ENCODE assay signal across 21 cellular contexts in the genomic region with DNA sequence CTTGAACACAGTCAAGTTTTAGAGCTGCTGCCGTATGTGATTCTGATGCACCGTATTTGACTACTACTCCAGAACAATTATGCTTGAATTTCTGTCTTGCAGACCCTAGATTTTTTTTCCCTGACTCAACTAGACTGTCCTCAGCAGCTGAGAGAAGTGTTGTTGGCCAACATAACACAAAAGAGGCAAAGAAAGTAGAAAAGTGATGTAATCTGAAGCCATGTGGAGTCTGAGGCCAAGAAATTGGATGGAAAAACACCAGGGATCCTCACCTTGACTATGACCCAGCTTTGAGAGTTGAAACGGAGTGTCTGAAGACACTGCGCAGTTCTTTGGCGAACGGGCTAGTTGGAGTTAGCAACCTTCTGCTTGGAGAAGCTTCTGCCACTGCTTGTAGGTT. TPM values are rescaled to one million over a fixed set of nuclear protein-coding genes. Genes with fewer than 3 reads are reported as not detected.
"Had no signal": no experiment of that assay in that cellular context is flagged by ENCODE, and none has a peak within 500 bp of the region (broad histone marks: within the 10 kb centered on the region; RNA-seq: fewer than 3 reads in every experiment).

No MANE protein-coding gene starts in this region.

- H3K4me3 Mint-ChIP-seq: activated CD4-positive, alpha-beta memory T cell treated with anti-CD3 and anti-CD28 coated beads, Interleukin-2, amount 10 ng/mL, durations not matched to agents 7 days and 5 days; activated CD4-positive, alpha-beta T cell treated with anti-CD3 and anti-CD28 coated beads for 36 hours; activated CD8-positive, alpha-beta memory T cell treated with anti-CD3 and anti-CD28 coated beads, Interleukin-2, amount 10 ng/mL, durations not matched to agents 7 days and 5 days; activated naive CD4-positive, alpha-beta T cell treated with anti-CD3 and anti-CD28 coated beads for 36 hours; nephron; stimulated activated naive CD8-positive, alpha-beta T cell treated with anti-CD3 and anti-CD28 coated beads, Interleukin-15, Interleukin-2, amounts not matched to agents 100 ng/mL and 50 ng/mL, for 24 hours; T-cell; WTC11 had no signal

- ATAC-seq: activated CD4-positive, alpha-beta T cell treated with anti-CD3 and anti-CD28 coated beads for 36 hours; activated CD8-positive, alpha-beta memory T cell treated with anti-CD3 and anti-CD28 coated beads, Interleukin-2, amount 10 ng/mL, durations not matched to agents 7 days and 5 days; left colon; lower lobe of right lung; T-cell; WTC11 had no signal

- DNase-seq: activated CD4-positive, alpha-beta memory T cell treated with anti-CD3 and anti-CD28 coated beads, Interleukin-2, amount 10 ng/mL, durations not matched to agents 7 days and 5 days; activated CD4-positive, alpha-beta T cell treated with anti-CD3 and anti-CD28 coated beads for 36 hours; activated CD8-positive, alpha-beta memory T cell treated with anti-CD3 and anti-CD28 coated beads, Interleukin-2, amount 10 ng/mL, durations not matched to agents 7 days and 5 days; activated naive CD4-positive, alpha-beta T cell treated with anti-CD3 and anti-CD28 coated beads for 36 hours; dermis blood vessel endothelial cell; effector memory CD4-positive, alpha-beta T cell; glutamatergic neuron; islet precursor cell; left colon; lower lobe of right lung; posterior cingulate gyrus; retina; stimulated activated CD4-positive, alpha-beta T cell treated with anti-CD3 and anti-CD28 coated beads, Interleukin-15, amount 100 ng/mL, for 24 hours; stimulated activated CD4-positive, alpha-beta T cell treated with anti-CD3 and anti-CD28 coated beads, Interleukin-2, amount 100 ng/mL, for 48 hours; T-cell had no signal

- H3K36me3 Mint-ChIP-seq: activated CD8-positive, alpha-beta memory T cell treated with anti-CD3 and anti-CD28 coated beads, Interleukin-2, amount 10 ng/mL, durations not matched to agents 7 days and 5 days; T-cell had no signal

- H3K27ac ChIP-seq: lower lobe of right lung had no signal

- H3K27ac Mint-ChIP-seq: activated CD4-positive, alpha-beta memory T cell treated with anti-CD3 and anti-CD28 coated beads, Interleukin-2, amount 10 ng/mL, durations not matched to agents 7 days and 5 days; activated CD4-positive, alpha-beta T cell treated with anti-CD3 and anti-CD28 coated beads for 36 hours; activated CD8-positive, alpha-beta memory T cell treated with anti-CD3 and anti-CD28 coated beads, Interleukin-2, amount 10 ng/mL, durations not matched to agents 7 days and 5 days; activated naive CD4-positive, alpha-beta T cell treated with anti-CD3 and anti-CD28 coated beads for 36 hours; activated T-helper 2 cell treated with anti-CD3 and anti-CD28 coated beads, Interferon-gamma antibody, Interleukin-2, Interleukin-4, amounts not matched to agents 10 μg/mL and 5 μg/mL and 100 μg/mL, durations not matched to agents 14 hours and 24 hours and 36 hours; nephron; stimulated activated naive CD8-positive, alpha-beta T cell treated with anti-CD3 and anti-CD28 coated beads, Interleukin-15, Interleukin-2, amounts not matched to agents 100 ng/mL and 50 ng/mL, for 24 hours; T-cell; WTC11 had no signal

- H3K4me3 ChIP-seq: lower lobe of right lung, tibial nerve had no signal

- FAIRE-seq: urothelium cell line had no signal

- H3K27me3 Mint-ChIP-seq: activated CD4-positive, alpha-beta memory T cell treated with anti-CD3 and anti-CD28 coated beads, Interleukin-2, amount 10 ng/mL, durations not matched to agents 7 days and 5 days; activated CD4-positive, alpha-beta T cell treated with anti-CD3 and anti-CD28 coated beads for 36 hours; activated CD8-positive, alpha-beta memory T cell treated with anti-CD3 and anti-CD28 coated beads, Interleukin-2, amount 10 ng/mL, durations not matched to agents 7 days and 5 days; stimulated activated naive CD8-positive, alpha-beta T cell treated with anti-CD3 and anti-CD28 coated beads, Interleukin-15, Interleukin-2, amounts not matched to agents 100 ng/mL and 50 ng/mL, for 24 hours had no signal

- H3K9me3 Mint-ChIP-seq: activated CD4-positive, alpha-beta memory T cell treated with anti-CD3 and anti-CD28 coated beads, Interleukin-2, amount 10 ng/mL, durations not matched to agents 7 days and 5 days; activated naive CD4-positive, alpha-beta T cell treated with anti-CD3 and anti-CD28 coated beads for 36 hours; activated T-helper 2 cell treated with anti-CD3 and anti-CD28 coated beads, Interferon-gamma antibody, Interleukin-2, Interleukin-4, amounts not matched to agents 10 μg/mL and 5 μg/mL and 100 μg/mL, durations not matched to agents 14 hours and 24 hours and 36 hours; nephron; stimulated activated naive CD8-positive, alpha-beta T cell treated with anti-CD3 and anti-CD28 coated beads, Interleukin-15, Interleukin-2, amounts not matched to agents 100 ng/mL and 50 ng/mL, for 24 hours; T-cell had no signal

- H3K9me3 ChIP-seq: lower lobe of right lung, tibial nerve had no signal

- H3K27me3 ChIP-seq: tibial nerve had no signal

- H3K36me3 ChIP-seq: lower lobe of right lung, tibial nerve had no signal

RNA-seq across cellular contexts. Expression of a gene that starts 36.3 kb away (rescaled TPM):
- total RNA-seq: activated CD4-positive, alpha-beta memory T cell treated with anti-CD3 and anti-CD28 coated beads, Interleukin-2, amount 10 ng/mL, durations not matched to agents 7 days and 5 days; activated CD4-positive, alpha-beta T cell treated with anti-CD3 and anti-CD28 coated beads for 36 hours; activated CD8-positive, alpha-beta memory T cell treated with anti-CD3 and anti-CD28 coated beads, Interleukin-2, amount 10 ng/mL, durations not matched to agents 7 days and 5 days; activated naive CD4-positive, alpha-beta T cell treated with anti-CD3 and anti-CD28 coated beads for 36 hours; activated T-helper 2 cell treated with anti-CD3 and anti-CD28 coated beads, Interferon-gamma antibody, Interleukin-2, Interleukin-4, amounts not matched to agents 10 μg/mL and 5 μg/mL and 100 μg/mL, durations not matched to agents 14 hours and 24 hours and 36 hours; T-cell had no signal
